Comparison of ENCODE assay signal across 35 cellular contexts in the genomic region with DNA sequence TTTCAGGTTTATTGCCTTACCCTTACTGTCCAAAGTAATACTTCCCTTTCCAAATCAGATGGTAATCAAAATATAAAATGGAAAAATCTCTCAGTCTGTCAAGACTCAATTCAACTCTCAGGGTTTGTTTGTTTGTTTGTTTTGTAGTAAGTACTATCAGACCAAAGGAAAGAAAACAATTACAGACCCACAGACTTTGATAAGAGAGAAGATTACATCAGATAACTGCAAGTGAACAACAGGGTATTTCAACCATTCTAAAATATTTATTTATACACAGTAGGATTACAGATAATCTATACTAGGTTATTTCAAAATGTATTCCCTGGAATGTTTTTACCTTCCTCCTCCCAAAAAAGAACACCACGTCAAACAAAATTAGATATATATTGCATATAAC.
"Had no signal": no experiment of that assay in that cellular context is flagged by ENCODE, and none has a peak within 500 bp of the region (broad histone marks: within the 10 kb centered on the region; RNA-seq: fewer than 3 reads in every experiment).

No MANE protein-coding gene starts in this region.

- H3K9me3 ChIP-seq: MG63 had no signal

- DNase-seq: Karpas-422, Kasumi-1, MG63, MM.1S, MV-4-11, NCI-H1048, NCI-H1092, NCI-H1092 treated with DMSO at 0.1 percent for 48 hours, NCI-H1105, NCI-H1105 treated with DMSO at 0.1 percent for 48 hours, NCI-H1417, NCI-H1417 treated with DMSO at 0.1 percent for 48 hours, NCI-H1436, NCI-H1436 treated with DMSO at 0.1 percent for 48 hours, NCI-H146, NCI-H1694, NCI-H1694 treated with DMSO at 0.1 percent for 48 hours, NCI-H187, NCI-H187 treated with DMSO at 0.1 percent for 48 hours, NCI-H1930, NCI-H2029, NCI-H2029 treated with DMSO at 0.1 percent for 48 hours, NCI-H2081, NCI-H2081 treated with DMSO at 0.1 percent for 48 hours, NCI-H2107, NCI-H2171, NCI-H2227 treated with DMSO at 0.1 percent for 48 hours, NCI-H226, NCI-H345, NCI-H446, NCI-H446 treated with DMSO at 0.1 percent for 48 hours, NCI-H510A, NCI-H510A treated with DMSO at 0.1 percent for 48 hours, NCI-H524, NCI-H524 treated with DMSO at 0.1 percent for 48 hours had no signal

- H3K27me3 ChIP-seq: MG63 had no signal

- H3K36me3 ChIP-seq: MG63 had no signal

- H3K4me3 ChIP-seq: MG63 had no signal
